15 cellular contexts compared by ENCODE assay signal in genomic region chr10:23053036-23053435, GRCh38. TPM values are rescaled to one million over a fixed set of nuclear protein-coding genes. Genes with fewer than 3 reads are reported as not detected.
DNase-seq lines count a peak whose midpoint lies in the region; ATAC-seq, FAIRE-seq and TF ChIP-seq lines count a peak whose summit lies in the region.
"Had no signal": no experiment of that assay in that cellular context is flagged by ENCODE, and none has a peak within 500 bp of the region (broad histone marks: within the 10 kb centered on the region; RNA-seq: fewer than 3 reads in every experiment).

No MANE protein-coding gene starts in this region.

- peaks cover 11% of the 10 kb centered on the region for H3K4me1 ChIP-seq in keratinocyte (ENCODE audit: control insufficient read depth, extremely low read depth, insufficient read depth, low read length)
- H3K4me1 ChIP-seq in upper lobe of right lung: no peaks in the 10 kb centered on the region
- H3K4me1 ChIP-seq in mucosa of descending colon (ENCODE audit: low read depth): no peaks in the 10 kb centered on the region
- H3K4me1 ChIP-seq: testis had no signal

- no peaks in the 10 kb centered on the region for H3K79me2 ChIP-seq in keratinocyte (ENCODE audit: control insufficient read depth, insufficient read depth, low read length)

- H3K9ac ChIP-seq in keratinocyte (ENCODE audit: control insufficient read depth, extremely low read depth, insufficient read depth, low read length): peak overlapping the region; percentile 8
- H3K9ac ChIP-seq: KMS-11 had no signal

- peak; percentile 31 for DNase-seq in SIG-M5 treated with dmso at 0.1 percent for 504 hours (lab: John Stamatoyannopoulos, UW; ENCODE audit: unreplicated experiment)
- no peak for DNase-seq in SIG-M5 (lab: John Stamatoyannopoulos, UW)
- DNase-seq in amniotic epithelial cell (ENCODE audit: low read depth): peak; percentile 14
- peak; percentile 7 for DNase-seq in keratinocyte (ENCODE audit: low read depth, low spot score)
- DNase-seq in upper lobe of right lung: no peak
- no peak for DNase-seq in stimulated activated naive CD4-positive, alpha-beta T cell treated with Interleukin-2 at 50 U/mL for 16 hours (lab: John Stamatoyannopoulos, UW)
- no peak for DNase-seq in GM10248 (ENCODE audit: extremely low spot score)
- DNase-seq in mucosa of descending colon: no peak
- DNase-seq: activated CD4-positive, alpha-beta T cell treated with anti-CD3 and anti-CD28 coated beads, Interleukin-2, amount 10 ng/mL, durations not matched to agents 7 days and 5 days; activated T-cell treated with anti-CD3 and anti-CD28 coated beads, Interleukin-2, amount 50 U/mL, for 72 hours; dermis blood vessel endothelial cell; NCI-H187 treated with DMSO at 0.1 percent for 48 hours; testis had no signal

- H3K36me3 ChIP-seq in keratinocyte (ENCODE audit: control insufficient read depth in 2 of 2, extremely low read depth in 1 of 2, insufficient read depth in 2 of 2, low read length in 2 of 2) (no peaks in the 10 kb centered on the region), upper lobe of right lung (no peaks in the 10 kb centered on the region), mucosa of descending colon (ENCODE audit: low read depth) (no peaks in the 10 kb centered on the region)

- H3K27ac ChIP-seq in keratinocyte (ENCODE audit: control insufficient read depth, insufficient read depth, low read length): no peak overlapping the region
- no peak overlapping the region for H3K27ac ChIP-seq in upper lobe of right lung
- H3K27ac ChIP-seq: KMS-11, testis had no signal

- TF ChIP-seq CTCF in keratinocyte (optimal IDR thresholded peaks at IDR 0.05 in 1 of 3, IDR thresholded peaks at IDR 0.05 in 1 of 3, conservative IDR thresholded peaks at IDR 0.05 in 1 of 3; ENCODE audit: extremely low read depth in 1 of 3, insufficient read depth in 2 of 3, low read length in 3 of 3) (no peak), upper lobe of right lung (IDR thresholded peaks at IDR 0.05) (no peak), GM10248 (IDR thresholded peaks at IDR 0.05; ENCODE audit: control extremely low read depth, extremely low read depth, low read depth, missing control alignments) (no peak), mucosa of descending colon (IDR thresholded peaks at IDR 0.05) (no peak)

- dilution Hi-C loops in keratinocyte (cut with MboI; ENCODE audit: extremely low pct_ligation_motif_present, low sequenced_read_pairs): no loop called here

- H3K4me3 ChIP-seq in keratinocyte (ENCODE audit: control insufficient read depth in 2 of 3, extremely low read depth in 1 of 3, insufficient read depth in 2 of 3, low read depth in 1 of 3, low read length in 3 of 3): no peak overlapping the region
- no peak overlapping the region for H3K4me3 ChIP-seq in upper lobe of right lung
- no peak overlapping the region for H3K4me3 ChIP-seq in mucosa of descending colon
- H3K4me3 ChIP-seq: testis had no signal

- H3K4me2 ChIP-seq in keratinocyte (ENCODE audit: control insufficient read depth, extremely low read depth, insufficient read depth, low read depth, low read length): peak overlapping the region; percentile 25
- H3K4me2 ChIP-seq: KMS-11 had no signal

- intact Hi-C loops in upper lobe of right lung (cut with DNase I) (no loop called here), mucosa of descending colon (cut with DNase I, micrococcal nuclease) (no loop called here)

- no peaks in the 10 kb centered on the region for H3K27me3 ChIP-seq in keratinocyte (ENCODE audit: control insufficient read depth, extremely low read depth, insufficient read depth, low read length)
- H3K27me3 ChIP-seq in upper lobe of right lung: peaks cover 7% of the 10 kb centered on the region
- H3K27me3 ChIP-seq: testis had no signal

- ATAC-seq in upper lobe of right lung (peak; percentile 96), mucosa of descending colon (no peak)
- ATAC-seq: activated T-cell treated with anti-CD3 and anti-CD28 coated beads, Interleukin-2, amount 50 U/mL, for 72 hours had no signal

- H3K9me3 ChIP-seq in keratinocyte (ENCODE audit: control insufficient read depth, low read depth, low read length) (no peaks in the 10 kb centered on the region), upper lobe of right lung (no peaks in the 10 kb centered on the region), mucosa of descending colon (no peaks in the 10 kb centered on the region)
- H3K9me3 ChIP-seq: testis had no signal

- H2AFZ ChIP-seq in keratinocyte (ENCODE audit: control insufficient read depth, low read length): peak overlapping the region; percentile 21

- H3K9me1 ChIP-seq in keratinocyte (ENCODE audit: control insufficient read depth, extremely low read depth, insufficient read depth, low read length): no peaks in the 10 kb centered on the region

- POLR2A ChIA-PET in GM10248 (lab: Yijun Ruan, JAX): no interaction called here

- CTCF ChIA-PET in GM10248 (lab: Yijun Ruan, JAX): no interaction called here

- peak; percentile 95 for FAIRE-seq in keratinocyte (lab: Jason Lieb, UNC)
- FAIRE-seq: D721Med had no signal

- H4K20me1 ChIP-seq in keratinocyte (ENCODE audit: control insufficient read depth, extremely low read depth, insufficient read depth, low read length): no peaks in the 10 kb centered on the region

RNA-seq across cellular contexts. Expression of gene MSRB2, which starts 42.3 kb away (rescaled TPM):
- polyA plus RNA-seq in keratinocyte: 21.7 to 41.4 TPM (median 27.6 TPM) in 3 replicates
- 12.9 TPM for polyA plus RNA-seq in keratinocyte (2011; ENCODE audit: low read depth)
- polyA plus RNA-seq in keratinocyte (2011; cell fraction: cytosol; rRNA removed): 29.0 and 31.9 TPM in 2 replicates
- 12.2 and 16.3 TPM in 2 replicates for polyA plus RNA-seq in keratinocyte (2011; cell fraction: nucleus; rRNA removed)
- 19.5 and 23.2 TPM in 2 replicates for polyA plus RNA-seq in keratinocyte (2012; ENCODE audit: low replicate concordance)
- 12.4 to 29.5 TPM (median 18.1 TPM) in 3 replicates for polyA minus RNA-seq in keratinocyte
- polyA minus RNA-seq in keratinocyte (2011; cell fraction: cytosol; rRNA and poly(A)+ RNA removed): 13.6 TPM
- 1.6 and 3.2 TPM in 2 replicates for polyA minus RNA-seq in keratinocyte (2011; cell fraction: nucleus; rRNA and poly(A)+ RNA removed)
- total RNA-seq in upper lobe of right lung: 27.1 TPM
- 10 to 100 TPM; 35.1 to 49.8 (median 48.4) TPM for total RNA-seq in mucosa of descending colon

Comparison
In these comparisons a context has a peak if more than half of its experiments do, and no peak if none do; other contexts are left out.
1. DNase-seq: peak in SIG-M5 treated with dmso at 0.1 percent for 504 hours (single experiment), amniotic epithelial cell (single experiment) and keratinocyte (single experiment); none in SIG-M5 (single experiment), upper lobe of right lung (single experiment), stimulated activated naive CD4-positive, alpha-beta T cell treated with Interleukin-2 at 50 U/mL for 16 hours (single experiment), GM10248 (single experiment) and mucosa of descending colon (0 of 3).